ENCODE assay signal across 1 cellular context in genomic region chr14:49633650-49634546, GRCh38.
TF ChIP-seq lines count a peak whose summit lies in the region.

No MANE protein-coding gene starts in this region.

TF ChIP-seq in HepG2, 621 proteins besides CTCF, POLR2A, EP300 and RAD21 (continued from another document and continues in another):
- TF ChIP-seq ARID5B (CRISPR knock-in tag; IDR thresholded peaks at IDR 0.05) (peak; percentile 26; the same call in 1 of the 2 replicates), ZNF619 (CRISPR knock-in tag; IDR thresholded peaks at IDR 0.05) (no peak), ZNF431 (CRISPR knock-in tag; IDR thresholded peaks at IDR 0.05; ENCODE audit: borderline replicate concordance, low read depth) (peak; percentile 82), MAF1 (CRISPR knock-in tag; IDR thresholded peaks at IDR 0.05; ENCODE audit: borderline replicate concordance) (peak; percentile 40; the same call in 1 of the 2 replicates), ZNF768 (CRISPR knock-in tag; IDR thresholded peaks at IDR 0.05) (no peak; the same call in none of the 2 replicates), SETDB1 (CRISPR knock-in tag; IDR thresholded peaks at IDR 0.05; ENCODE audit: borderline replicate concordance) (no peak), LBX2 (CRISPR knock-in tag; IDR thresholded peaks at IDR 0.05; ENCODE audit: borderline replicate concordance) (no peak; the same call in 1 of the 2 replicates), ETV6 (CRISPR knock-in tag; conservative IDR thresholded peaks at IDR 0.05) (no peak), ISX (CRISPR knock-in tag; conservative IDR thresholded peaks at IDR 0.05) (no peak), SOX6 (IDR thresholded peaks at IDR 0.05) (no peak), SOX6 (CRISPR knock-in tag; IDR thresholded peaks at IDR 0.05) (peak; percentile 57; the same call in 1 of the 2 replicates), ZBTB3 (CRISPR knock-in tag; IDR thresholded peaks at IDR 0.05; ENCODE audit: borderline replicate concordance, low read depth) (peak; percentile 29; the same call in 1 of the 2 replicates), ZNF850 (CRISPR knock-in tag; conservative IDR thresholded peaks at IDR 0.05) (peak; percentile 80), ZNF674 (CRISPR knock-in tag; IDR thresholded peaks at IDR 0.05; ENCODE audit: low read depth) (no peak), ZNF710 (CRISPR knock-in tag; IDR thresholded peaks at IDR 0.05; ENCODE audit: borderline replicate concordance) (peak; percentile 88), TBP (CRISPR knock-in tag; IDR thresholded peaks at IDR 0.05) (no peak), ELF4 (CRISPR knock-in tag; IDR thresholded peaks at IDR 0.05; ENCODE audit: borderline replicate concordance) (no peak), ZNF430 (CRISPR knock-in tag; IDR thresholded peaks at IDR 0.05) (peak; percentile 88), NFE2L1 (CRISPR knock-in tag; IDR thresholded peaks at IDR 0.05; ENCODE audit: borderline replicate concordance) (no peak), FOXM1 (CRISPR knock-in tag; IDR thresholded peaks at IDR 0.05) (no peak), ZNF687 (CRISPR knock-in tag; IDR thresholded peaks at IDR 0.05) (peak; percentile 87; the same call in 1 of the 2 replicates), MIER2 (CRISPR knock-in tag; IDR thresholded peaks at IDR 0.05) (no peak), ZNF282 (IDR thresholded peaks at IDR 0.05; ENCODE audit: partially characterized antibody) (no peak), HCFC1 (IDR thresholded peaks at IDR 0.05; ENCODE audit: low read depth, low read length) (peak; percentile 32), SUZ12 (IDR thresholded peaks at IDR 0.05; ENCODE audit: low read depth, low read length) (no peak), ZBTB26 (CRISPR knock-in tag; IDR thresholded peaks at IDR 0.05; ENCODE audit: borderline replicate concordance) (peak; percentile 70; the same call in 1 of the 2 replicates), HIC2 (CRISPR knock-in tag; IDR thresholded peaks at IDR 0.05; ENCODE audit: low read depth) (no peak; the same call in 1 of the 2 replicates), ZNF703 (CRISPR knock-in tag; IDR thresholded peaks at IDR 0.05; ENCODE audit: borderline replicate concordance) (no peak; the same call in 1 of the 2 replicates), CBFB (CRISPR knock-in tag; IDR thresholded peaks at IDR 0.05) (0 out of 2 replicates have a peak, but pooled peaks have one; percentile 61), HMG20B (CRISPR knock-in tag; conservative IDR thresholded peaks at IDR 0.05) (peak; percentile 80; the same call in 1 of the 2 replicates), KDM5B (CRISPR knock-in tag; IDR thresholded peaks at IDR 0.05; ENCODE audit: borderline replicate concordance) (peak; percentile 59; the same call in 1 of the 2 replicates), PCBP1 (IDR thresholded peaks at IDR 0.05; ENCODE audit: borderline replicate concordance, low read depth, low read length) (no peak), ZNF207 (IDR thresholded peaks at IDR 0.05; ENCODE audit: borderline replicate concordance) (no peak), ZNF17 (CRISPR knock-in tag; IDR thresholded peaks at IDR 0.05) (no peak), FOXK2 (IDR thresholded peaks at IDR 0.05) (no peak), GLI4 (CRISPR knock-in tag; IDR thresholded peaks at IDR 0.05; ENCODE audit: borderline replicate concordance) (0 out of 2 replicates have a peak, but pooled peaks have one; percentile 25), DR1 (CRISPR knock-in tag; IDR thresholded peaks at IDR 0.05) (no peak), ZNF572 (CRISPR knock-in tag; IDR thresholded peaks at IDR 0.05) (no peak), ZNF597 (CRISPR knock-in tag; IDR thresholded peaks at IDR 0.05) (no peak), ZBTB46 (CRISPR knock-in tag; IDR thresholded peaks at IDR 0.05; ENCODE audit: borderline replicate concordance) (peak; percentile 85; the same call in 1 of the 2 replicates), KAT8 (CRISPR knock-in tag; IDR thresholded peaks at IDR 0.05) (peak; percentile 87), ARID2 (CRISPR knock-in tag; IDR thresholded peaks at IDR 0.05; ENCODE audit: borderline replicate concordance) (no peak), ZNF660 (CRISPR knock-in tag; IDR thresholded peaks at IDR 0.05; ENCODE audit: borderline replicate concordance, low read depth) (no peak), CSRNP2 (CRISPR knock-in tag; conservative IDR thresholded peaks at IDR 0.05; ENCODE audit: low read depth) (peak; percentile 90; the same call in 1 of the 2 replicates)
